In the genomic region with DNA sequence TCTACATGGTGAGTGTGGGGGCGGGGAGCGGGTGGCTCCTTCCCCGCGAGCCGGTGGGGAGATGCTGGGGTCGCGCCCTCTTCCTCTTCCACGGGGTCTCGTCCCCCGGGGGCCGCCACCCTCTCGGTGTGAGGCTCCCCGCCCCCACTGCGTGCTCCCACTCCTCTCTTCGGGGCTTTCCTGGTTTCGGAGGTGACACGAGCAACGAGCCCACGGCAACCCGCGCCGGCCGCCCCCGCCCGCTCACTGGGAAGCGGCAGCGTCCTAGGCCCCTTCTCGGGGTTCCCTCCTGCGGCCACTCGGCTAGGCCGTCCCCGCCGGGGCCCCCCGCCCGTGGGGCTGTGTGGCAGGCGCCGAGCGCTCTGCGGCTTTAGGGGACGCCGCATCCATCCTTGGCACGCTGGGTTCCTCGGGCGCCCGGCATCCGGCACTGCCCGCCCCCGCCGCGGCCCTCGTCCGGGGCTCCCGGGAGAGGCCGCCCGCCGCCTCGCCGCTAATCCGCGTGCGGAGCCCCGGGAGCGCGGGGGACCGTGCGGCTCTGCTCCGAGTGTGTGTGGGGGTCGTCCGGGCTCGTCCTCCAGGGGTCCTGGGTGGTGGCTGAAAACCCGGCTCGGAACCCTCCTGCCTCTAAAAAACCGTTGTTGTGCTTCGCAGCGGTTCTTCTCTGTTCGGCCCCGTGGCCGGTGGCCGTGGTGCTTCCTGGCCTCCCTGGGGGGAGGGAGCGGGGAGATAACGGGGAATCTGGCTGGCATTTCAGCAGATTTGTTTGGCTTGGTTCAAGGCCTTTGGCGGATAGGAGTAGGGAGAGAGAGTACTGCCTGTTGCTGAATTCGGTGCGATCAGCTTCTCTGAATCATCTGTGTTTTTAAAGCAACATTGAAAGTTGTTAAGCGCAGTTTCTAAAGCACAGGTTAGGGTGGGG, we compare ENCODE assay signal across 8 cellular contexts. TPM values are rescaled to one million over a fixed set of nuclear protein-coding genes. Genes with fewer than 3 reads are reported as not detected.
DNase-seq lines count a peak whose midpoint lies in the region; ATAC-seq, FAIRE-seq and TF ChIP-seq lines count a peak whose summit lies in the region.

No MANE protein-coding gene starts in this region.

- H3K4me2 ChIP-seq in neural cell (ENCODE audit: low read length), result peak overlapping the region; percentile 87

- peaks cover 0 to 53% (median 17%) of the 10 kb centered on the region in 4 donors for H3K4me1 ChIP-seq in tibial artery

- H3K27ac Mint-ChIP-seq in activated naive CD4-positive, alpha-beta T cell treated with anti-CD3 and anti-CD28 coated beads for 36 hours, result peak overlapping the region; percentile 92

- DNase-seq in AG08395 (ENCODE audit: low spot score) (peak; percentile 52), RKO (ENCODE audit: low spot score) (peak; percentile 76), frontal cortex (ENCODE audit: low spot score in 2 of 2) (peak; percentile 45 to 62), tibial artery (peak; percentile 71 to 78)
- DNase-seq in activated naive CD4-positive, alpha-beta T cell treated with anti-CD3 and anti-CD28 coated beads for 36 hours, result peak; percentile 59

- no peaks in the 10 kb centered on the region for H3K27me3 Mint-ChIP-seq in activated naive CD4-positive, alpha-beta T cell treated with anti-CD3 and anti-CD28 coated beads for 36 hours (ENCODE audit: low read depth)

- H3K79me2 ChIP-seq in neural cell (replicated peaks; ENCODE audit: insufficient read depth, low read length), result peaks cover 47% of the 10 kb centered on the region

- H3K4me3 ChIP-seq in neural cell (ENCODE audit: low read length) (peak overlapping the region; percentile 97), tibial artery (peak overlapping the region; percentile 81 to 85)

- H3K27ac ChIP-seq in neural cell (ENCODE audit: low read length) (peak overlapping the region; percentile 90), tibial artery (peak overlapping the region; percentile 96 to 97)

- peaks cover 75% of the 10 kb centered on the region for H3K4me1 Mint-ChIP-seq in activated naive CD4-positive, alpha-beta T cell treated with anti-CD3 and anti-CD28 coated beads for 36 hours (ENCODE audit: low read depth)

- peaks cover 9% of the 10 kb centered on the region for H4K20me1 ChIP-seq in neural cell (ENCODE audit: insufficient read depth)

- H3F3A ChIP-seq in neural cell (ENCODE audit: insufficient read depth, low read length, poor library complexity, severe bottlenecking), result no peaks in the 10 kb centered on the region

- no peak for FAIRE-seq in frontal cortex (lab: Jason Lieb, UNC)

- peak overlapping the region; percentile 93 for H3K9ac ChIP-seq in neural cell (ENCODE audit: low read length)

- H3K9me3 Mint-ChIP-seq in activated naive CD4-positive, alpha-beta T cell treated with anti-CD3 and anti-CD28 coated beads for 36 hours, result no peaks in the 10 kb centered on the region

- H3K36me3 ChIP-seq in neural cell (ENCODE audit: insufficient read depth, low read length), result no peaks in the 10 kb centered on the region
- no peaks in the 10 kb centered on the region for H3K36me3 ChIP-seq in tibial artery

- CTCF ChIA-PET in activated naive CD4-positive, alpha-beta T cell treated with anti-CD3 and anti-CD28 coated beads for 36 hours (lab: Charles Lee), result interaction anchor here (0.8 to 4.6 kb wide), 18 partner anchors 10 to 89 kb away, joined by 3 to 84 read pairs (median 4); no protein-coding TSS in a partner anchor

- H3K9me2 ChIP-seq in neural cell (ENCODE audit: insufficient read depth, low read length), result no peaks in the 10 kb centered on the region

- peak overlapping the region; percentile 92 for H3K4me3 Mint-ChIP-seq in activated naive CD4-positive, alpha-beta T cell treated with anti-CD3 and anti-CD28 coated beads for 36 hours

- no peaks in the 10 kb centered on the region for H3K9me3 ChIP-seq in neural cell (ENCODE audit: low read length)
- no peaks in the 10 kb centered on the region for H3K9me3 ChIP-seq in tibial artery

- no peak for TF ChIP-seq EP300 in neural cell (conservative IDR thresholded peaks at IDR 0.05; ENCODE audit: poor library complexity, severe bottlenecking)

- no peak for TF ChIP-seq RAD21 in neural cell (conservative IDR thresholded peaks at IDR 0.05)

- H2AFZ ChIP-seq in neural cell (ENCODE audit: low read depth, low read length), result peak overlapping the region; percentile 43

- no peak for TF ChIP-seq CTCF in neural cell (IDR thresholded peaks at IDR 0.05; ENCODE audit: poor library complexity, severe bottlenecking)
- TF ChIP-seq CTCF in tibial artery (IDR thresholded peaks at IDR 0.05), result no peak

- ATAC-seq in GM19025 (IDR thresholded peaks at IDR 0.05; ENCODE audit: low read depth, unreplicated experiment) (peak; percentile 13), HG03159 (IDR thresholded peaks at IDR 0.05; ENCODE audit: unreplicated experiment) (peak; percentile 22)

- H3K36me3 Mint-ChIP-seq in activated naive CD4-positive, alpha-beta T cell treated with anti-CD3 and anti-CD28 coated beads for 36 hours (ENCODE audit: low read depth), result peaks cover 10% of the 10 kb centered on the region

- intact Hi-C loops in activated naive CD4-positive, alpha-beta T cell treated with anti-CD3 and anti-CD28 coated beads for 36 hours (cut with micrococcal nuclease), result loop anchor here (1.0 to 5.0 kb wide), 10 partner anchors 21 to 414 kb away; a partner anchor contains a TSS
- intact Hi-C loops in tibial artery (cut with DNase I; ENCODE audit: low total_unique reads), result loop anchor here (5.0 kb wide), 2 partner anchors 49 to 91 kb away; no protein-coding TSS in a partner anchor

- H3K27me3 ChIP-seq in neural cell (ENCODE audit: insufficient read depth, low read depth, low read length) (no peaks in the 10 kb centered on the region), tibial artery (no peaks in the 10 kb centered on the region)

TF ChIP-seq in neural cell, 6 proteins besides CTCF, POLR2A, EP300 and RAD21:
- TF ChIP-seq POLR2AphosphoS5 (IDR thresholded peaks at IDR 0.05), result no peak
- no peak for TF ChIP-seq TAF1 (IDR thresholded peaks at IDR 0.05; ENCODE audit: low read depth)
- no peak for TF ChIP-seq SMC3 (conservative IDR thresholded peaks at IDR 0.05; ENCODE audit: poor library complexity)
- TF ChIP-seq MXI1 (conservative IDR thresholded peaks at IDR 0.05; ENCODE audit: poor library complexity, severe bottlenecking), result peak; percentile 48
TF ChIP-seq in neural cell: peak in this region for 1.

RNA-seq across cellular contexts. Expression of a gene that starts 1.0 kb away (rescaled TPM):
- 10 to 100 TPM; 51.9 to 63.1 TPM for total RNA-seq in activated naive CD4-positive, alpha-beta T cell treated with anti-CD3 and anti-CD28 coated beads for 36 hours
- total RNA-seq in frontal cortex, result 155 TPM
- polyA plus RNA-seq in neural cell, result 21.7 and 23.7 TPM in 2 replicates
- 126 and 141 TPM in 2 replicates for polyA minus RNA-seq in neural cell

Comparison
In these comparisons a context has a peak if more than half of its experiments do, and no peak if none do; other contexts are left out.
1. Peak in every context shown above with its lines: DNase-seq, ATAC-seq, H3K4me3 ChIP-seq and H3K27ac ChIP-seq.